Comparison of ENCODE assay signal across 30 cellular contexts in the genomic region with DNA sequence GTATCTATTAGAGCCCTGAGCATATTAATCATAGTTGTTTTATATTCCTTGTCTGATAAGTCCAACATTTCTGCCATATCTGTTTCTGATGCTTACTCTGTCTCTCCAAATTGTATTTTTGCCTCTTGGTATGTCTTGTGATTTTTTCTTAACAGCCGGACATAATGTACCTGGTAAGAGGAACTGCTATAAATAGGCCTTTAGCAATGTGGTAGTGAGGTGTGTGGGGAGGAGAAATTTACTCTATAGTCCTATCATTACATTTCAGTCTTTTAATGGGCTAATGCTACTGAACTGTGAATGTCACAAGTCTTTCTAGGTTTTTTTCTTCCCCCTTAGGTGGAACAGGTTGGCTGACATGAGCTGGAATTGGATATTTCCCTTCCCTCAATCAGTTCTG.
"Had no signal": no experiment of that assay in that cellular context is flagged by ENCODE, and none has a peak within 500 bp of the region (broad histone marks: within the 10 kb centered on the region; RNA-seq: fewer than 3 reads in every experiment).

No MANE protein-coding gene starts in this region.

- H3K27me3 ChIP-seq: ascending aorta had no signal

- DNase-seq: activated B cell treated with CpG ODN at 0.5 μM for 24 hours; activated CD4-positive, alpha-beta memory T cell treated with anti-CD3 and anti-CD28 coated beads for 36 hours; activated CD4-positive, alpha-beta T cell treated with anti-CD3 and anti-CD28 coated beads for 4 hours; activated CD4-positive, alpha-beta T cell treated with anti-CD3 and anti-CD28 coated beads, Interleukin-2, amount 50 U/mL, for 1 hour; activated CD4-positive, CD25-positive, alpha-beta regulatory T cell treated with anti-CD3 and anti-CD28 coated beads, Interleukin-2, amount 50 U/mL, for 72 hours; activated CD8-positive, alpha-beta memory T cell treated with anti-CD3 and anti-CD28 coated beads, Interleukin-2, amount 50 U/mL, for 4 hours; activated effector memory CD4-positive, alpha-beta T cell treated with anti-CD3 and anti-CD28 coated beads, Interleukin-2, amount 50 U/mL, for 16 hours; activated naive CD4-positive, alpha-beta T cell; activated naive CD4-positive, alpha-beta T cell treated with anti-CD3 and anti-CD28 coated beads, Interleukin-2, amount 50 U/mL, for 16 hours; activated naive CD8-positive, alpha-beta T cell treated with anti-CD3 and anti-CD28 coated beads for 36 hours; activated T-cell treated with anti-CD3 and anti-CD28 coated beads for 4 hours; activated T-cell treated with anti-CD3 and anti-CD28 coated beads, Interleukin-2, amount 50 U/mL, for 48 hours; amygdala; Karpas-422; KBM-7; NCI-H1105; NCI-H1436; NCI-H1694 treated with DMSO at 0.1 percent for 48 hours; NCI-H2029; NCI-H345; NCI-H524 treated with DMSO at 0.1 percent for 48 hours; SIG-M5; T-helper 1 cell; T-helper 2 cell; T-helper 9 cell had no signal

- H3K27ac ChIP-seq: ascending aorta, VCaP had no signal

- H3K4me3 ChIP-seq: ascending aorta had no signal

- ATAC-seq: activated T-helper 17 cell treated with anti-CD3 and anti-CD28 coated beads, Interleukin-2, amount 50 U/mL, for 72 hours; Panc1; SK-N-SH treated with all-trans-retinoic acid at 6 μM for 48 hours had no signal

- H3K4me1 ChIP-seq: ascending aorta had no signal

- H3K9me3 ChIP-seq: ascending aorta had no signal

- H3K36me3 ChIP-seq: ascending aorta had no signal
